ENCODE assay signal across 7 cellular contexts in the genomic region with DNA sequence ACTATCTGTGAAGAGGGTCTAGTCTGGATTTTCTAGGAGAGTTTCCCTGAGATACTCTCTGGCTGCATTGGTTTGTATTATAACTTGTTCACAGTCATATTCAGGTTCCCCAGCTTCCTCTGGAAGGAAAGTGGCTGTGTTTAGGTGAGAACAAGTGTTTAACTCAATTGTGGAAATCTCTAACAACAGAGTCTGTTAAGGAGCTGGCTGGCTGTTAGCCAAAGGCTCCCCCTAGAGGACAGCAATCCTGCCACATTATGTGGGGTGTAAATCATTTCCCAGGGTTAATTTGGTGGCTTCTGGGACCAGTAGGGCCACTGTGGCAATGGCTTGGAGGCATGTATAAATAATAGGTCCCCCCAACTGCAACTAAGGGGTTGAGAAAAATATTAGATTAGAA. TPM values are rescaled to one million over a fixed set of nuclear protein-coding genes. Genes with fewer than 3 reads are reported as not detected.
A peak's percentile ranks its signal among the peaks of the same experiment; 100 is the strongest.
DNase-seq lines count a peak whose midpoint lies in the region; ATAC-seq and TF ChIP-seq lines count a peak whose summit lies in the region.

No MANE protein-coding gene starts in this region.

- CTCF ChIA-PET in GM10248 (lab: Yijun Ruan, JAX) = interaction anchor here (0.6 to 7.1 kb wide), 30 partner anchors 9 to 417 kb away, joined by 3 to 73 read pairs (median 4); no protein-coding TSS in a partner anchor
- CTCF ChIA-PET in activated B cell treated with CpG ODN at 0.5 μM for 24 hours (lab: Charles Lee) = interaction anchor here (0.8 to 8.6 kb wide), 24 partner anchors 11 to 418 kb away, joined by 3 to 125 read pairs (median 5); partner anchors contain the start of gene MS4A1
- CTCF ChIA-PET in RWPE1 (lab: Yijun Ruan, JAX) = interaction anchor here (0.6 kb wide), 1 partner anchor 134 kb away, joined by 4 read pairs; no protein-coding TSS in a partner anchor

- peaks cover 35% of the 10 kb centered on the region for H3K4me1 Mint-ChIP-seq in activated B cell treated with CpG ODN at 0.5 μM for 24 hours
- no peaks in the 10 kb centered on the region for H3K4me1 Mint-ChIP-seq in mesothelial cell of epicardium

- DNase-seq in GM10248 (ENCODE audit: extremely low spot score) (no peak), activated B cell treated with CpG ODN at 0.5 μM for 24 hours (no peak), mesothelial cell of epicardium (ENCODE audit: low spot score in 2 of 2, unreplicated experiment in 2 of 2) (no peak), RWPE1 (ENCODE audit: low spot score) (no peak), AG08396 (ENCODE audit: low spot score) (no peak)

- H3K36me3 Mint-ChIP-seq in activated B cell treated with CpG ODN at 0.5 μM for 24 hours (ENCODE audit: low read depth) (no peaks in the 10 kb centered on the region), mesothelial cell of epicardium (no peaks in the 10 kb centered on the region)

- H3K27ac Mint-ChIP-seq in activated B cell treated with CpG ODN at 0.5 μM for 24 hours (no peak overlapping the region), mesothelial cell of epicardium (no peak overlapping the region)

- POLR2A ChIA-PET in GM10248 (lab: Yijun Ruan, JAX) = no interaction called here
- POLR2A ChIA-PET in activated B cell treated with CpG ODN at 0.5 μM for 24 hours (lab: Charles Lee) = interaction anchor here (0.5 to 1.2 kb wide), 5 partner anchors 18 to 224 kb away, joined by 3 to 4 read pairs (median 4); no protein-coding TSS in a partner anchor
- POLR2A ChIA-PET in RWPE1 (lab: Yijun Ruan, JAX; ENCODE audit: low non-redundant PET) = no interaction called here

- H3K9me3 Mint-ChIP-seq in activated B cell treated with CpG ODN at 0.5 μM for 24 hours (no peaks in the 10 kb centered on the region), mesothelial cell of epicardium (no peaks in the 10 kb centered on the region)

- no peaks in the 10 kb centered on the region for H3K27me3 Mint-ChIP-seq in activated B cell treated with CpG ODN at 0.5 μM for 24 hours
- H3K27me3 Mint-ChIP-seq in mesothelial cell of epicardium (ENCODE audit: low read depth) = peaks cover 11% of the 10 kb centered on the region

- intact Hi-C loops in activated B cell treated with CpG ODN at 0.5 μM for 24 hours (cut with micrococcal nuclease) = loop anchor here (1.0 to 10.0 kb wide), 3 partner anchors 80 to 521 kb away; no protein-coding TSS in a partner anchor

- ATAC-seq in HG03439 (IDR thresholded peaks at IDR 0.05; ENCODE audit: unreplicated experiment) (peak; percentile 50), activated B cell treated with CpG ODN at 0.5 μM for 24 hours (ENCODE audit: low read depth) (peak; percentile 56), HG03095 (IDR thresholded peaks at IDR 0.05; ENCODE audit: unreplicated experiment) (no peak)

- TF ChIP-seq CTCF in GM10248 (IDR thresholded peaks at IDR 0.05; ENCODE audit: control extremely low read depth, extremely low read depth, low read depth, missing control alignments) (peak; percentile 62), activated B cell treated with CpG ODN at 0.5 μM for 24 hours (IDR thresholded peaks at IDR 0.05) (no peak), mesothelial cell of epicardium (IDR thresholded peaks at IDR 0.05; ENCODE audit: unreplicated experiment) (peak; percentile 16), RWPE1 (conservative IDR thresholded peaks at IDR 0.05; ENCODE audit: low read depth) (no peak)

- no peak overlapping the region for H3K27ac ChIP-seq in RWPE1

- H3K4me3 Mint-ChIP-seq in activated B cell treated with CpG ODN at 0.5 μM for 24 hours = no peak overlapping the region
- no peak overlapping the region for H3K4me3 Mint-ChIP-seq in mesothelial cell of epicardium

RNA-seq across cellular contexts. Expression of gene MS4A6E, which starts 18.4 kb away (rescaled TPM):
- total RNA-seq in activated B cell treated with CpG ODN at 0.5 μM for 24 hours (not detected in 2 replicates), mesothelial cell of epicardium (not detected in 3 replicates)

RNA-seq across cellular contexts. Expression of gene MS4A7, which starts 32.8 kb away (rescaled TPM):
- total RNA-seq in activated B cell treated with CpG ODN at 0.5 μM for 24 hours (43.1 and 51.1 TPM in 2 replicates), mesothelial cell of epicardium (not detected in 3 replicates)

RNA-seq across cellular contexts. Expression of gene MS4A14, which starts 50.8 kb away (rescaled TPM):
- total RNA-seq in activated B cell treated with CpG ODN at 0.5 μM for 24 hours = 4.6 and 4.9 TPM in 2 replicates
- not detected in 3 replicates for total RNA-seq in mesothelial cell of epicardium

Comparison
In these comparisons a context has a peak if more than half of its experiments do, and no peak if none do; other contexts are left out.
1. CTCF ChIP-seq: peak in GM10248 (single experiment) and mesothelial cell of epicardium (single experiment); none in activated B cell treated with CpG ODN at 0.5 μM for 24 hours (single experiment) and RWPE1 (single experiment).
2. RNA of gene MS4A7, which starts 32.8 kb away (total RNA-seq): 43.1 to 51.1 TPM in activated B cell treated with CpG ODN at 0.5 μM for 24 hours; not detected in mesothelial cell of epicardium; every median in the first group is over 10 times any median in the second.